ENCODE assay signal across 25 cellular contexts in the genomic region with DNA sequence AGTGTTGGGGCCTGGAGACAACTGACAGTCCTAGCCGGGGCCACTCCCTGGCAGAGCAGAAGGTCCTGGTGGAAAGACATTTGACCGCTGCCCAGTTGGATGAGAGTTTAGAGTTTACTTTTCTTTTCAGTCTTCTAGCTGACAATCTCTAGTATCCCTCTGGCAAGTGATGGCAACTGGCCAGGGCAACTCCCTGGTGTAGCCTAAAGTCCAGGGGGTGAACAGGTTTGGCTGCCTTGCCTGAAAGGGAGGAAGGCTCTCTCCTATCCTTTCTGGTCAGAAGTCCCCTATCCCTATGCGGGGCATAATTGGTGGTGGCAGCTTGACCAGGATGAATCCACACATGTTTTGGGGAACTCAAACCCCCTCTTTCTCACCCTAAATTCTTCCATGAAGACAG. TPM values are rescaled to one million over a fixed set of nuclear protein-coding genes. Genes with fewer than 3 reads are reported as not detected.
"Had no signal": no experiment of that assay in that cellular context is flagged by ENCODE, and none has a peak within 500 bp of the region (broad histone marks: within the 10 kb centered on the region; RNA-seq: fewer than 3 reads in every experiment).

No MANE protein-coding gene starts in this region.

- DNase-seq: activated CD4-positive, alpha-beta memory T cell treated with anti-CD3 and anti-CD28 coated beads for 36 hours; activated CD4-positive, alpha-beta T cell treated with anti-CD3 and anti-CD28 coated beads, Interleukin-2, amount 10 ng/mL, durations not matched to agents 7 days and 5 days; activated CD4-positive, CD25-positive, alpha-beta regulatory T cell; activated CD8-positive, alpha-beta memory T cell treated with anti-CD3 and anti-CD28 coated beads for 24 hours; activated gamma-delta T cell; activated naive CD4-positive, alpha-beta T cell treated with anti-CD3 and anti-CD28 coated beads, Interleukin-2, amount 10 ng/mL, durations not matched to agents 7 days and 5 days; activated naive CD8-positive, alpha-beta T cell treated with anti-CD3 and anti-CD28 coated beads for 36 hours; activated T-cell treated with anti-CD3 and anti-CD28 coated beads, Interleukin-2, amount 50 U/mL, for 48 hours; brain microvascular endothelial cell; IMR-90; Kasumi-1; KBM-7; NCI-H1048; NCI-H1417; NCI-H1930; NCI-H2171; NCI-H2227 treated with DMSO at 0.1 percent for 48 hours; NCI-H446 treated with DMSO at 0.1 percent for 48 hours; NCI-H524 treated with DMSO at 0.1 percent for 48 hours; NCI-H748 treated with DMSO at 0.1 percent for 48 hours; SIG-M5; T-cell had no signal

- H3K4me1 Mint-ChIP-seq: activated CD4-positive, alpha-beta T cell treated with anti-CD3 and anti-CD28 coated beads, Interleukin-2, amount 10 ng/mL, durations not matched to agents 7 days and 5 days; activated naive CD4-positive, alpha-beta T cell treated with anti-CD3 and anti-CD28 coated beads, Interleukin-2, amount 10 ng/mL, durations not matched to agents 7 days and 5 days; activated T-helper 17 cell treated with anti-CD3 and anti-CD28 coated beads, Interleukin-2, amount 50 U/mL, for 72 hours; T-cell had no signal

- H3K9me3 Mint-ChIP-seq: activated CD4-positive, alpha-beta memory T cell treated with anti-CD3 and anti-CD28 coated beads for 36 hours; activated CD4-positive, alpha-beta T cell treated with anti-CD3 and anti-CD28 coated beads, Interleukin-2, amount 10 ng/mL, durations not matched to agents 7 days and 5 days; activated naive CD4-positive, alpha-beta T cell treated with anti-CD3 and anti-CD28 coated beads, Interleukin-2, amount 10 ng/mL, durations not matched to agents 7 days and 5 days; activated naive CD8-positive, alpha-beta T cell treated with anti-CD3 and anti-CD28 coated beads for 36 hours; activated T-helper 17 cell treated with anti-CD3 and anti-CD28 coated beads, Interleukin-2, amount 50 U/mL, for 72 hours; T-cell had no signal

- H3K27ac ChIP-seq: brain microvascular endothelial cell, VCaP had no signal

- H3K36me3 ChIP-seq: brain microvascular endothelial cell had no signal

- ATAC-seq: activated T-helper 17 cell treated with anti-CD3 and anti-CD28 coated beads, Interleukin-2, amount 50 U/mL, for 72 hours; T-cell had no signal

- H3K36me3 Mint-ChIP-seq: activated CD4-positive, alpha-beta memory T cell treated with anti-CD3 and anti-CD28 coated beads for 36 hours; activated naive CD4-positive, alpha-beta T cell treated with anti-CD3 and anti-CD28 coated beads, Interleukin-2, amount 10 ng/mL, durations not matched to agents 7 days and 5 days; activated naive CD8-positive, alpha-beta T cell treated with anti-CD3 and anti-CD28 coated beads for 36 hours; T-cell had no signal

- H3K4me3 Mint-ChIP-seq: activated CD4-positive, alpha-beta memory T cell treated with anti-CD3 and anti-CD28 coated beads for 36 hours; activated CD4-positive, alpha-beta T cell treated with anti-CD3 and anti-CD28 coated beads, Interleukin-2, amount 10 ng/mL, durations not matched to agents 7 days and 5 days; activated naive CD4-positive, alpha-beta T cell treated with anti-CD3 and anti-CD28 coated beads, Interleukin-2, amount 10 ng/mL, durations not matched to agents 7 days and 5 days; activated naive CD8-positive, alpha-beta T cell treated with anti-CD3 and anti-CD28 coated beads for 36 hours; activated T-helper 17 cell treated with anti-CD3 and anti-CD28 coated beads, Interleukin-2, amount 50 U/mL, for 72 hours; T-cell had no signal

- H3K27ac Mint-ChIP-seq: activated CD4-positive, alpha-beta memory T cell treated with anti-CD3 and anti-CD28 coated beads for 36 hours; activated CD4-positive, alpha-beta T cell treated with anti-CD3 and anti-CD28 coated beads, Interleukin-2, amount 10 ng/mL, durations not matched to agents 7 days and 5 days; activated naive CD4-positive, alpha-beta T cell treated with anti-CD3 and anti-CD28 coated beads, Interleukin-2, amount 10 ng/mL, durations not matched to agents 7 days and 5 days; activated naive CD8-positive, alpha-beta T cell treated with anti-CD3 and anti-CD28 coated beads for 36 hours; activated T-helper 17 cell treated with anti-CD3 and anti-CD28 coated beads, Interleukin-2, amount 50 U/mL, for 72 hours; T-cell had no signal

RNA-seq across cellular contexts. Expression of a gene that starts 54.9 kb away (rescaled TPM):
- total RNA-seq: RPMI7951 had no signal
